1 cellular context compared by ENCODE assay signal in genomic region chr11:64843971-64844329, GRCh38.
TF ChIP-seq lines count a peak whose summit lies in the region.

No MANE protein-coding gene starts in this region.

TF ChIP-seq in HCT116, 20 proteins besides CTCF, POLR2A, EP300 and RAD21 (continued from another document):
- no peak for TF ChIP-seq ZBTB33 (IDR thresholded peaks at IDR 0.05; ENCODE audit: extremely low read depth, insufficient replicate concordance, low read length)
- TF ChIP-seq MAX (IDR thresholded peaks at IDR 0.05): no peak
- TF ChIP-seq EZH2phosphoT487 (IDR thresholded peaks at IDR 0.05; ENCODE audit: borderline replicate concordance): no peak
- TF ChIP-seq ZNF274 (IDR thresholded peaks at IDR 0.05; ENCODE audit: low read depth, low read length): no peak
- no peak for TF ChIP-seq ATF3 (IDR thresholded peaks at IDR 0.05)
- no peak for TF ChIP-seq SP1 (IDR thresholded peaks at IDR 0.05; ENCODE audit: low read depth)
- no peak for TF ChIP-seq TCF7L2 (IDR thresholded peaks at IDR 0.05; ENCODE audit: borderline replicate concordance, extremely low read depth, insufficient read depth, insufficient read length)
- TF ChIP-seq CBX3 (IDR thresholded peaks at IDR 0.05; ENCODE audit: low read depth): no peak
